ENCODE assay signal across 9 cellular contexts in genomic region chr6:112087916-112088315, GRCh38. TPM values are rescaled to one million over a fixed set of nuclear protein-coding genes. Genes with fewer than 3 reads are reported as not detected.
DNase-seq lines count a peak whose midpoint lies in the region; FAIRE-seq and TF ChIP-seq lines count a peak whose summit lies in the region.
"Had no signal": no experiment of that assay in that cellular context is flagged by ENCODE, and none has a peak within 500 bp of the region (broad histone marks: within the 10 kb centered on the region; RNA-seq: fewer than 3 reads in every experiment).

No MANE protein-coding gene starts in this region.

- 18 to 21% methylated on average over 7 of the region's 7 CpGs for WGBS in thyroid gland, 2 donors

- H3K27me3 Mint-ChIP-seq in astrocyte (ENCODE audit: low read depth, unreplicated experiment), result no peaks in the 10 kb centered on the region
- H3K27me3 Mint-ChIP-seq in activated T-helper 1 cell treated with anti-CD3 and anti-CD28 coated beads, Interleukin-12 subunit alpha, Interleukin-12 subunit beta, Interleukin-2, Interleukin-4 antibody, amounts not matched to agents 30 ng/mL and 10 ng/mL and 1 ng/mL, durations not matched to agents 14 hours and 24 hours and 36 hours (ENCODE audit: insufficient read depth), result peaks cover 19% of the 10 kb centered on the region

- H3K4me2 ChIP-seq in astrocyte (ENCODE audit: low read length), result peak overlapping the region; percentile 93

- H3K27me3 ChIP-seq in astrocyte (ENCODE audit: insufficient read depth, low read length), result no peaks in the 10 kb centered on the region
- H3K27me3 ChIP-seq in thyroid gland, result no peaks in the 10 kb centered on the region

- H3K4me1 Mint-ChIP-seq in astrocyte (ENCODE audit: low read depth, unreplicated experiment), result peaks cover 3% of the 10 kb centered on the region
- no peaks in the 10 kb centered on the region for H3K4me1 Mint-ChIP-seq in activated T-helper 1 cell treated with anti-CD3 and anti-CD28 coated beads, Interleukin-12 subunit alpha, Interleukin-12 subunit beta, Interleukin-2, Interleukin-4 antibody, amounts not matched to agents 30 ng/mL and 10 ng/mL and 1 ng/mL, durations not matched to agents 14 hours and 24 hours and 36 hours (ENCODE audit: low read depth)

- H3K9me3 ChIP-seq in astrocyte (ENCODE audit: insufficient read depth, low read depth, low read length) (no peaks in the 10 kb centered on the region), thyroid gland (no peaks in the 10 kb centered on the region)

- H3K27ac Mint-ChIP-seq in astrocyte (ENCODE audit: unreplicated experiment), result no peak overlapping the region
- no peak overlapping the region for H3K27ac Mint-ChIP-seq in activated T-helper 1 cell treated with anti-CD3 and anti-CD28 coated beads, Interleukin-12 subunit alpha, Interleukin-12 subunit beta, Interleukin-2, Interleukin-4 antibody, amounts not matched to agents 30 ng/mL and 10 ng/mL and 1 ng/mL, durations not matched to agents 14 hours and 24 hours and 36 hours
- H3K27ac Mint-ChIP-seq: HFFc6 had no signal

- FAIRE-seq in astrocyte (lab: Jason Lieb, UNC) (no peak), RCC 7860 (lab: Jason Lieb, UNC) (no peak)

- peak overlapping the region; percentile 80 for H2AFZ ChIP-seq in astrocyte (ENCODE audit: low read depth, low read length)

- DNase-seq in DMS 273 (lab: John Stamatoyannopoulos, UW; ENCODE audit: unreplicated experiment), result peak; percentile 37
- no peak for DNase-seq in DMS 273 treated with DMSO at 0.1 percent for 48 hours (lab: John Stamatoyannopoulos, UW)
- no peak for DNase-seq in astrocyte (ENCODE audit: low read depth)
- peak; percentile 25 for DNase-seq in kidney glomerular epithelial cell (lab: John Stamatoyannopoulos, UW)
- no peak for DNase-seq in thyroid gland
- DNase-seq in RCC 7860 (ENCODE audit: low spot score), result no peak
- DNase-seq in NCI-H2107 (lab: John Stamatoyannopoulos, UW), result no peak
- DNase-seq in activated T-helper 1 cell treated with anti-CD3 and anti-CD28 coated beads, Interleukin-12 subunit alpha, Interleukin-12 subunit beta, Interleukin-2, Interleukin-4 antibody, amounts not matched to agents 30 ng/mL and 10 ng/mL and 1 ng/mL, durations not matched to agents 14 hours and 24 hours and 36 hours (ENCODE audit: low spot score), result no peak

- H3K4me3 Mint-ChIP-seq in astrocyte (ENCODE audit: unreplicated experiment), result no peak overlapping the region
- no peak overlapping the region for H3K4me3 Mint-ChIP-seq in activated T-helper 1 cell treated with anti-CD3 and anti-CD28 coated beads, Interleukin-12 subunit alpha, Interleukin-12 subunit beta, Interleukin-2, Interleukin-4 antibody, amounts not matched to agents 30 ng/mL and 10 ng/mL and 1 ng/mL, durations not matched to agents 14 hours and 24 hours and 36 hours

- H3K36me3 ChIP-seq in astrocyte (ENCODE audit: insufficient read depth, low read length) (no peaks in the 10 kb centered on the region), thyroid gland (no peaks in the 10 kb centered on the region)

- TF ChIP-seq CTCF in astrocyte (IDR thresholded peaks at IDR 0.05; ENCODE audit: insufficient read depth, low read depth, low read length) (no peak), thyroid gland (IDR thresholded peaks at IDR 0.05) (no peak)

- peak overlapping the region; percentile 90 for H3K9ac ChIP-seq in astrocyte (ENCODE audit: low read length)

- peak overlapping the region; percentile 81 for H3K27ac ChIP-seq in astrocyte (ENCODE audit: low read depth, low read length)
- peak overlapping the region; percentile 9 to 90 (median 78) for H3K27ac ChIP-seq in thyroid gland

- H3K4me3 ChIP-seq in astrocyte (ENCODE audit: insufficient read depth, low read depth, low read length) (peak overlapping the region; percentile 87), thyroid gland (replicated peaks in 1 of 3) (peak overlapping the region; percentile 31 to 63 (median 55))

- no peaks in the 10 kb centered on the region for H3K79me2 ChIP-seq in astrocyte (ENCODE audit: insufficient read depth, low read length)

- H3K36me3 Mint-ChIP-seq in astrocyte (ENCODE audit: low read depth, unreplicated experiment), result peaks cover 3% of the 10 kb centered on the region
- peaks cover 6% of the 10 kb centered on the region for H3K36me3 Mint-ChIP-seq in activated T-helper 1 cell treated with anti-CD3 and anti-CD28 coated beads, Interleukin-12 subunit alpha, Interleukin-12 subunit beta, Interleukin-2, Interleukin-4 antibody, amounts not matched to agents 30 ng/mL and 10 ng/mL and 1 ng/mL, durations not matched to agents 14 hours and 24 hours and 36 hours (ENCODE audit: low read depth)

- H3K9me3 Mint-ChIP-seq in astrocyte (ENCODE audit: unreplicated experiment), result no peaks in the 10 kb centered on the region
- no peaks in the 10 kb centered on the region for H3K9me3 Mint-ChIP-seq in activated T-helper 1 cell treated with anti-CD3 and anti-CD28 coated beads, Interleukin-12 subunit alpha, Interleukin-12 subunit beta, Interleukin-2, Interleukin-4 antibody, amounts not matched to agents 30 ng/mL and 10 ng/mL and 1 ng/mL, durations not matched to agents 14 hours and 24 hours and 36 hours
- H3K9me3 Mint-ChIP-seq: HFFc6 had no signal

- intact Hi-C loops in thyroid gland (cut with DNase I), result no loop called here
- intact Hi-C loops in activated T-helper 1 cell treated with anti-CD3 and anti-CD28 coated beads, Interleukin-12 subunit alpha, Interleukin-12 subunit beta, Interleukin-2, Interleukin-4 antibody, amounts not matched to agents 30 ng/mL and 10 ng/mL and 1 ng/mL, durations not matched to agents 14 hours and 24 hours and 36 hours (cut with micrococcal nuclease), result loop anchor here (1.0 to 10.0 kb wide), 11 partner anchors 45 to 1769 kb away; partner anchors contain the start of genes AMD1, CDK19, MARCKS and REV3L

- H4K20me1 ChIP-seq in astrocyte (ENCODE audit: insufficient read depth, low read length), result no peaks in the 10 kb centered on the region

- H3K4me1 ChIP-seq in astrocyte (ENCODE audit: insufficient read depth, low read length) (peaks cover 3% of the 10 kb centered on the region), thyroid gland (peaks cover 0 to 3% of the 10 kb centered on the region in 2 donors)

- no peak for TF ChIP-seq POLR2A in thyroid gland (IDR thresholded peaks at IDR 0.05)

RNA-seq across cellular contexts. Expression of gene FAM229B, which starts 0.5 kb away (rescaled TPM):
- total RNA-seq in astrocyte (31.8 and 34.8 TPM in 2 replicates), thyroid gland (10 to 100 TPM in 2 of 4 donors, 1 to 10 TPM in 2; 8.3 to 29.2 (median 13.9) TPM)
- total RNA-seq in activated T-helper 1 cell treated with anti-CD3 and anti-CD28 coated beads, Interleukin-12 subunit alpha, Interleukin-12 subunit beta, Interleukin-2, Interleukin-4 antibody, amounts not matched to agents 30 ng/mL and 10 ng/mL and 1 ng/mL, durations not matched to agents 14 hours and 24 hours and 36 hours, result 1.1 and 2.2 TPM in 2 replicates

RNA-seq across cellular contexts. Expression of gene TUBE1, which starts 0.6 kb away (rescaled TPM):
- 17.7 and 19.9 TPM in 2 replicates for total RNA-seq in astrocyte
- 10 to 100 TPM; 28.8 to 56.4 (median 38.8) TPM for total RNA-seq in thyroid gland
- total RNA-seq in activated T-helper 1 cell treated with anti-CD3 and anti-CD28 coated beads, Interleukin-12 subunit alpha, Interleukin-12 subunit beta, Interleukin-2, Interleukin-4 antibody, amounts not matched to agents 30 ng/mL and 10 ng/mL and 1 ng/mL, durations not matched to agents 14 hours and 24 hours and 36 hours, result 24.4 and 26.2 TPM in 2 replicates

RNA-seq across cellular contexts. Expression of gene CCN6, which starts 34.0 kb away (rescaled TPM):
- total RNA-seq in astrocyte (not detected in 2 replicates), thyroid gland (under 1 TPM in 1 of 4 donors, not detected in 3; 0.33 TPM)
- total RNA-seq in activated T-helper 1 cell treated with anti-CD3 and anti-CD28 coated beads, Interleukin-12 subunit alpha, Interleukin-12 subunit beta, Interleukin-2, Interleukin-4 antibody, amounts not matched to agents 30 ng/mL and 10 ng/mL and 1 ng/mL, durations not matched to agents 14 hours and 24 hours and 36 hours, result 0.17 TPM in 1 of 2 replicates, not detected in the other
- total RNA-seq: HFFc6 had no signal

Comparison
In these comparisons a context has a peak if more than half of its experiments do, and no peak if none do; other contexts are left out.
1. DNase-seq: peak in DMS 273 (single experiment) and kidney glomerular epithelial cell (single experiment); none in DMS 273 treated with DMSO at 0.1 percent for 48 hours (single experiment), astrocyte (single experiment), thyroid gland (0 of 2), RCC 7860 (single experiment), NCI-H2107 (single experiment) and activated T-helper 1 cell treated with anti-CD3 and anti-CD28 coated beads, Interleukin-12 subunit alpha, Interleukin-12 subunit beta, Interleukin-2, Interleukin-4 antibody, amounts not matched to agents 30 ng/mL and 10 ng/mL and 1 ng/mL, durations not matched to agents 14 hours and 24 hours and 36 hours (single experiment).